Comparison of ENCODE assay signal across 1 cellular context in genomic region chr9:136091582-136092352, GRCh38.
TF ChIP-seq lines count a peak whose summit lies in the region.

No MANE protein-coding gene starts in this region.

TF ChIP-seq in HEK293, 187 proteins besides CTCF, POLR2A, EP300 and RAD21 (continued from another document):
- TF ChIP-seq ZSCAN18 (tag by site-specific recombination; IDR thresholded peaks at IDR 0.05) (no peak), SP3 (tag by site-specific recombination; IDR thresholded peaks at IDR 0.05) (no peak), GLIS2 (tag by site-specific recombination; IDR thresholded peaks at IDR 0.05) (peak; percentile 70), ZNF600 (tag by site-specific recombination; IDR thresholded peaks at IDR 0.05) (peak; percentile 38; the same call in 1 of the 2 replicates), ATF2 (tag by site-specific recombination; IDR thresholded peaks at IDR 0.05; ENCODE audit: low read depth) (0 out of 2 replicates have a peak, but pooled peaks have one; percentile 15)
